Comparison of ENCODE assay signal across 11 cellular contexts in the genomic region with DNA sequence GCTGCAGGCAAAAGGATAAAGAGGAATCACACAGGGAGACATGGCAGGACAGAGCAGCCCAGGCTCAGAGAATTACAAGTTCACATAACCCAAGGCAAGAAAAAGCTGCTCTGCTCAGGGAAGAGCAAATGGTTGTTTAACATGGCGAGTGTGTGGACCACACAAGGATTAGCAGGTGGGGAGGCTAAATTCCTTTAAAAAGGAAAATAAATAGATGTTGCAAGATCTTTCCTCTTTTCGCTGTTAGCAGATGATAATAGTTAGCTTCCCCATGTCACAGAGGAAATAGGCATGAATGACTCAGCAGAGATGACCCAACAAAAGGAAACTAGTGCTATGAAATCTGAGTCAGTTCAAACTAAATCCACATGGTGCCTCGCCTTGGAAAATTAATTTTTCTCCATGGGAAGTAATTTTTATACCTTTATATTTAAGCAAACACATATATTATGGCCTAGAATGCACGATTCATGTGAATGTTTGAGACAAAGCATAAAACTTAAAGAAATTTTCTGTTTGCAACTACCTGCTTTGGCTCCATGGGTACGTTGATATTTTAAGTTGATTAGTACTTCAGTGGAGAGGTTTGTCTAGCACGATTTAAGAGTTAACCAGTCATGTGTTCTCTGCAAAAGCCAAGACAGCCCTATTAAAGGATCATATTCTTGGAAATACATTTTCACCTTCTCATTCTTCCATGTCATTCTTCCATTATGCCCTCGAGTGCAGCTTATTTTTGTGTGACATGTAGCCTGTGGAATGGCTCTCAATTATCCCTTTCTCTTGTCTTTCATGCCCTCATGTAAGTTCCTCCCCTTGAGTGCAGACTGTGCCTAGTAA. TPM values are rescaled to one million over a fixed set of nuclear protein-coding genes. Genes with fewer than 3 reads are reported as not detected.
DNase-seq lines count a peak whose midpoint lies in the region; ATAC-seq and TF ChIP-seq lines count a peak whose summit lies in the region.
"Had no signal": no experiment of that assay in that cellular context is flagged by ENCODE, and none has a peak within 500 bp of the region (broad histone marks: within the 10 kb centered on the region; RNA-seq: fewer than 3 reads in every experiment).

No MANE protein-coding gene starts in this region.

- peaks cover 28% of the 10 kb centered on the region for H3K27me3 Mint-ChIP-seq in activated T-helper 17 cell treated with anti-CD3 and anti-CD28 coated beads, Interleukin-2, amount 50 U/mL, for 72 hours

- H3K9me3 Mint-ChIP-seq in activated T-helper 17 cell treated with anti-CD3 and anti-CD28 coated beads, Interleukin-2, amount 50 U/mL, for 72 hours = no peaks in the 10 kb centered on the region
- H3K9me3 Mint-ChIP-seq: activated CD4-positive, alpha-beta T cell treated with anti-CD3 and anti-CD28 coated beads, Interleukin-2, amount 10 ng/mL, durations not matched to agents 7 days and 5 days; stimulated activated naive CD8-positive, alpha-beta T cell treated with anti-CD3 and anti-CD28 coated beads, Interleukin-15, amount 100 ng/mL, for 72 hours had no signal

- TF ChIP-seq CTCF in HL-60 (IDR thresholded peaks at IDR 0.05; ENCODE audit: insufficient read depth, low read length) (no peak), fibroblast of villous mesenchyme (IDR thresholded peaks at IDR 0.05; ENCODE audit: insufficient read depth, low read depth, low read length) (no peak)

- peak; percentile 87 for DNase-seq in A172 (ENCODE audit: low spot score)
- DNase-seq in HL-60 (ENCODE audit: low read depth in 1 of 2, low spot score in 1 of 2) = peak; percentile 40 to 41
- peak; percentile 65 for DNase-seq in SKM-1 (lab: John Stamatoyannopoulos, UW; ENCODE audit: unreplicated experiment)
- DNase-seq in fibroblast of villous mesenchyme (ENCODE audit: low read depth) = peak; percentile 96
- DNase-seq: activated CD4-positive, alpha-beta T cell treated with anti-CD3 and anti-CD28 coated beads, Interleukin-2, amount 10 ng/mL, durations not matched to agents 7 days and 5 days; pancreas; stimulated activated naive CD8-positive, alpha-beta T cell treated with anti-CD3 and anti-CD28 coated beads, Interleukin-15, amount 100 ng/mL, for 72 hours had no signal

- H3K4me3 ChIP-seq in HL-60 (replicated peaks; ENCODE audit: insufficient read depth, low read length) (no peak overlapping the region), fibroblast of villous mesenchyme (ENCODE audit: low read depth, low read length) (no peak overlapping the region)
- H3K4me3 ChIP-seq: pancreas had no signal

- H3K27ac ChIP-seq in HL-60 (replicated peaks) = no peak overlapping the region
- H3K27ac ChIP-seq: pancreas had no signal

- H3K4me1 Mint-ChIP-seq in activated T-helper 17 cell treated with anti-CD3 and anti-CD28 coated beads, Interleukin-2, amount 50 U/mL, for 72 hours = no peaks in the 10 kb centered on the region
- H3K4me1 Mint-ChIP-seq: activated CD4-positive, alpha-beta T cell treated with anti-CD3 and anti-CD28 coated beads, Interleukin-2, amount 10 ng/mL, durations not matched to agents 7 days and 5 days; stimulated activated naive CD8-positive, alpha-beta T cell treated with anti-CD3 and anti-CD28 coated beads, Interleukin-15, amount 100 ng/mL, for 72 hours had no signal

- no peaks in the 10 kb centered on the region for H3K27me3 ChIP-seq in HL-60 (ENCODE audit: insufficient read depth, poor library complexity, severe bottlenecking)
- H3K27me3 ChIP-seq: pancreas had no signal

- H3K4me3 Mint-ChIP-seq in activated T-helper 17 cell treated with anti-CD3 and anti-CD28 coated beads, Interleukin-2, amount 50 U/mL, for 72 hours = no peak overlapping the region
- H3K4me3 Mint-ChIP-seq: activated CD4-positive, alpha-beta T cell treated with anti-CD3 and anti-CD28 coated beads, Interleukin-2, amount 10 ng/mL, durations not matched to agents 7 days and 5 days; stimulated activated naive CD8-positive, alpha-beta T cell treated with anti-CD3 and anti-CD28 coated beads, Interleukin-15, amount 100 ng/mL, for 72 hours had no signal

- no peak for ATAC-seq in GM21723 (IDR thresholded peaks at IDR 0.05; ENCODE audit: unreplicated experiment)
- no peak for ATAC-seq in HG03025 (IDR thresholded peaks at IDR 0.05; ENCODE audit: low FRiP score, unreplicated experiment)
- ATAC-seq in activated T-helper 17 cell treated with anti-CD3 and anti-CD28 coated beads, Interleukin-2, amount 50 U/mL, for 72 hours (replicated peaks) = no peak
- ATAC-seq in HG03469 (IDR thresholded peaks at IDR 0.05; ENCODE audit: unreplicated experiment) = no peak
- ATAC-seq: stimulated activated naive CD8-positive, alpha-beta T cell treated with anti-CD3 and anti-CD28 coated beads, Interleukin-15, amount 100 ng/mL, for 72 hours had no signal

- H3K27ac Mint-ChIP-seq in activated T-helper 17 cell treated with anti-CD3 and anti-CD28 coated beads, Interleukin-2, amount 50 U/mL, for 72 hours = no peak overlapping the region
- H3K27ac Mint-ChIP-seq: activated CD4-positive, alpha-beta T cell treated with anti-CD3 and anti-CD28 coated beads, Interleukin-2, amount 10 ng/mL, durations not matched to agents 7 days and 5 days; stimulated activated naive CD8-positive, alpha-beta T cell treated with anti-CD3 and anti-CD28 coated beads, Interleukin-15, amount 100 ng/mL, for 72 hours had no signal

- H3K36me3 Mint-ChIP-seq in activated T-helper 17 cell treated with anti-CD3 and anti-CD28 coated beads, Interleukin-2, amount 50 U/mL, for 72 hours (ENCODE audit: low read depth) = no peaks in the 10 kb centered on the region

RNA-seq across cellular contexts. Expression of a gene that starts 38.5 kb away (rescaled TPM):
- 38.3 and 53.4 TPM in 2 replicates for total RNA-seq in A172 (2014; rRNA removed; shearing (Covaris generic))
- total RNA-seq in fibroblast of villous mesenchyme = 89.8 and 205 TPM in 2 replicates
- total RNA-seq in activated T-helper 17 cell treated with anti-CD3 and anti-CD28 coated beads, Interleukin-2, amount 50 U/mL, for 72 hours = under 1 TPM; 0.21 to 0.48 TPM

RNA-seq across cellular contexts. Expression of a gene that starts 54.4 kb away (rescaled TPM):
- total RNA-seq in A172 (2014; rRNA removed; shearing (Covaris generic)) = 0.43 and 0.53 TPM in 2 replicates
- total RNA-seq in fibroblast of villous mesenchyme = 416 and 493 TPM in 2 replicates
- total RNA-seq in activated T-helper 17 cell treated with anti-CD3 and anti-CD28 coated beads, Interleukin-2, amount 50 U/mL, for 72 hours = not detected
- total RNA-seq: activated CD4-positive, alpha-beta T cell treated with anti-CD3 and anti-CD28 coated beads, Interleukin-2, amount 10 ng/mL, durations not matched to agents 7 days and 5 days had no signal

Comparison
In these comparisons a context has a peak if more than half of its experiments do, and no peak if none do; other contexts are left out.
1. DNase-seq: peak in every context shown above with its lines; median percentile 96 in fibroblast of villous mesenchyme; 87 in A172; 65 in SKM-1; 40 in HL-60.
2. RNA of a gene that starts 38.5 kb away (total RNA-seq): 89.8 to 205 TPM in fibroblast of villous mesenchyme and 38.3 to 53.4 TPM in A172; 0.21 to 0.48 TPM in activated T-helper 17 cell treated with anti-CD3 and anti-CD28 coated beads, Interleukin-2, amount 50 U/mL, for 72 hours; every median in the first group is over 10 times any median in the second.
3. RNA of a gene that starts 54.4 kb away (total RNA-seq): 416 to 493 TPM in fibroblast of villous mesenchyme; 0.43 to 0.53 TPM in A172 and not detected in activated T-helper 17 cell treated with anti-CD3 and anti-CD28 coated beads, Interleukin-2, amount 50 U/mL, for 72 hours; every median in the first group is over 100 times any median in the second.